In the genomic region with DNA sequence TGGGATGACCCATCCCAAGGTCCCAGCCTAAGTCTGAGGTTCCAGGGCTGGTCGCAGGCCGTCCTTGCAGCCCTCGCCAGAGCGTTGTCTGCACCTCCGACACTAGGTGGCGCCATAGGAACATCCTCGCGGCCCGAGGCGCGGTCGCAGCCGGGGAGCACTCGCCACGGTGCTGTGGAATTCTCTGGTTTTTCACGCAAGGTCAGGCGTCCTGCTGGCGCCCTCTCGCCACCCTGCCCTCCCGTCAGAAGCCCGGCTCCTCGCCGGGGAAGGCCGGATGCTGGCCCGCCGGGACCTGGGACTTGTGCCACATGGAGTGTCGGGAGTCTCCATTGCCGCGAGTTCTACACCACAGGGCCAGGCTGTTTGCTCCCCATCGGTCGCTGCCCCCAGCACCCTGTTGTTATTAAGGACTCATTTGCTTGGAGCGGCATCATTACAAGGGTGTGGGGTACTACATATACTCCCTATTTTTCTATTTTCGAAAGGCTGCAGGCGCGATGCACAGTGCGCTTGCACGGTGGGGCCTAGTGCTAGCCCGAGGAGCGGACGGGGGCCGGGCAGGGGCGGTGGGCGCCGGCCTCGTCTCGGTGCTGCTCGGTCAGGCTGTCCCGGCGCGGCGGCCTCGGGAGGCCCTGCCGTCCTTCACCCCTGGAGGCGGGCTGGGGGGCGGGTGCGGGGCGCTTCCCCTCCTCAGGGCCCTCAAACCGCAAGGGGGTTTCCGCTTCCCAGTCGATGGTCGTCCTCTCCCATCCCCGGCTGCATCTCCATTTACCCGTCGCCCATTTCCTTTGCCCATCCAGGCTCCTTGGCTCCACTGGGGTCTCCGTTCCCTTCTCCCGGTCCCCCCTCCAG, we compare ENCODE assay signal across 8 cellular contexts.
DNase-seq lines count a peak whose midpoint lies in the region; ATAC-seq and TF ChIP-seq lines count a peak whose summit lies in the region.

No MANE protein-coding gene starts in this region.

- no peak overlapping the region for H3K27ac ChIP-seq in CD4-positive, alpha-beta T cell (ENCODE audit: low read depth, low read length)

- H3K9me3 ChIP-seq in CD4-positive, alpha-beta T cell (ENCODE audit: control insufficient read depth, low read length): no peaks in the 10 kb centered on the region
- H3K9me3 ChIP-seq in mononuclear cell (ENCODE audit: low read depth, low read length): no peaks in the 10 kb centered on the region

- intact Hi-C loops in CD4-positive, alpha-beta T cell (cut with DNase I, micrococcal nuclease): loop anchor here (5.0 to 10.0 kb wide), 4 partner anchors 820 to 1743 kb away; no protein-coding TSS in a partner anchor

- DNase-seq in CD4-positive, alpha-beta T cell: peak; percentile 56 to 73 (median 62)
- DNase-seq in NOMO-1 (lab: John Stamatoyannopoulos, UW; ENCODE audit: unreplicated experiment in 2 of 2) (peak; percentile 62 to 77), endothelial cell (ENCODE audit: low spot score) (peak; percentile 86)
- DNase-seq in activated CD8-positive, alpha-beta memory T cell treated with anti-CD3 and anti-CD28 coated beads, Interleukin-2, amount 50 U/mL, for 24 hours (ENCODE audit: extremely low read depth): peak; percentile 18
- DNase-seq in stimulated activated CD8-positive, alpha-beta memory T cell treated with anti-CD3 and anti-CD28 coated beads, Interleukin-2, amount 100 ng/mL, for 48 hours (ENCODE audit: low read depth in 2 of 2): peak; percentile 62 to 63

- H3K27me3 Mint-ChIP-seq in CD4-positive, alpha-beta T cell: peaks cover 44% of the 10 kb centered on the region
- peaks cover 1% of the 10 kb centered on the region for H3K27me3 Mint-ChIP-seq in endothelial cell (ENCODE audit: unreplicated experiment)

- peaks cover 10% of the 10 kb centered on the region for H3K4me1 Mint-ChIP-seq in CD4-positive, alpha-beta T cell (ENCODE audit: low read depth)
- peaks cover 10% of the 10 kb centered on the region for H3K4me1 Mint-ChIP-seq in endothelial cell (ENCODE audit: unreplicated experiment)

- H3K36me3 Mint-ChIP-seq in CD4-positive, alpha-beta T cell (ENCODE audit: low read depth): no peaks in the 10 kb centered on the region
- H3K36me3 Mint-ChIP-seq in endothelial cell (ENCODE audit: low read depth, unreplicated experiment): no peaks in the 10 kb centered on the region

- CTCF ChIA-PET in CD4-positive, alpha-beta T cell (lab: Charles Lee): interaction anchor here (1.2 kb wide), 1 partner anchor 12 kb away, joined by 3 read pairs; no protein-coding TSS in a partner anchor

- H3K27ac Mint-ChIP-seq in CD4-positive, alpha-beta T cell: no peak overlapping the region
- H3K27ac Mint-ChIP-seq in endothelial cell (ENCODE audit: unreplicated experiment): no peak overlapping the region

- peaks cover 10% of the 10 kb centered on the region for H3K4me1 ChIP-seq in mononuclear cell (ENCODE audit: insufficient read depth, low read length)

- TF ChIP-seq CTCF in CD4-positive, alpha-beta T cell (IDR thresholded peaks at IDR 0.05): peak; percentile 91
- TF ChIP-seq CTCF in endothelial cell (IDR thresholded peaks at IDR 0.05; ENCODE audit: unreplicated experiment): peak; percentile 92

- peak overlapping the region; percentile 48 for H3K4me3 ChIP-seq in mononuclear cell (ENCODE audit: low read length)

- peak overlapping the region; percentile 89 for H3K4me3 Mint-ChIP-seq in CD4-positive, alpha-beta T cell
- peak overlapping the region; percentile 67 for H3K4me3 Mint-ChIP-seq in endothelial cell (ENCODE audit: unreplicated experiment)

- POLR2A ChIA-PET in CD4-positive, alpha-beta T cell (lab: Charles Lee): no interaction called here

- ATAC-seq in CD4-positive, alpha-beta T cell (ENCODE audit: poor library complexity): peak; percentile 89
- ATAC-seq in GM19324 (IDR thresholded peaks at IDR 0.05; ENCODE audit: low FRiP score, unreplicated experiment): peak; percentile 91
- ATAC-seq in HG03442 (IDR thresholded peaks at IDR 0.05; ENCODE audit: unreplicated experiment): peak; percentile 99

- H3K9me3 Mint-ChIP-seq in CD4-positive, alpha-beta T cell: no peaks in the 10 kb centered on the region
- H3K9me3 Mint-ChIP-seq in endothelial cell (ENCODE audit: unreplicated experiment): no peaks in the 10 kb centered on the region

- peaks cover 15% of the 10 kb centered on the region for H3K27me3 ChIP-seq in CD4-positive, alpha-beta T cell (ENCODE audit: control insufficient read depth, insufficient read depth, low read length)
- no peaks in the 10 kb centered on the region for H3K27me3 ChIP-seq in mononuclear cell (ENCODE audit: insufficient read depth, low read length)

Comparison
In these comparisons a context has a peak if more than half of its experiments do, and no peak if none do; other contexts are left out.
1. DNase-seq: peak in every context shown above with its lines; median percentile 86 in endothelial cell; 70 in NOMO-1; 62 in stimulated activated CD8-positive, alpha-beta memory T cell treated with anti-CD3 and anti-CD28 coated beads, Interleukin-2, amount 100 ng/mL, for 48 hours; 62 in CD4-positive, alpha-beta T cell; 18 in activated CD8-positive, alpha-beta memory T cell treated with anti-CD3 and anti-CD28 coated beads, Interleukin-2, amount 50 U/mL, for 24 hours.